ENCODE assay signal across 8 cellular contexts in the genomic region with DNA sequence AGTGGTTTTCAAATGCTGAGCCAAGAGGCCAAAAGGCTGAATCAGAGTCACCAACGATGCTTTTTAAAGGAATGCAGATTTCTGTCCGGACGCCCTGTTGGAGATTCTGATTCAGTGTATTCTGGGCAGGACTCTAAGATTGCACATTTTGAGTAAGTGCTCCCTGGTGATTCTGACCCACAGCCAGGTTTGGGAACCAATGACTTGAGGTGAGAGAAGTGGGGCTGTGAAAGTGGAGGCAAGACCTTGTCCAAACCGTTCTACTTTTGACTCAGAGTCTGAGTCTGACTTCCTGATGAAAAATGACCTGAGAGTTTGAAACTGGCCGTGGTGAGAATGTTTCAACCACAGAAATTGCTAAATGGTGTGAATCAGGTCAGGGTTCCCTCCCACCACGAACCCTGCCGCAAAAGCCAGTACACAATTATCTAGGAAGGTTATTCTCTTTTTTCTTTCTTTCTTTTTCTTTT.
DNase-seq lines count a peak whose midpoint lies in the region; ATAC-seq and TF ChIP-seq lines count a peak whose summit lies in the region.

No MANE protein-coding gene starts in this region.

- peaks cover 48% of the 10 kb centered on the region for H3K4me1 ChIP-seq in left ventricle myocardium inferior
- H3K4me1 ChIP-seq in thoracic aorta (ENCODE audit: control insufficient read depth in 1 of 2, low read depth in 2 of 2) = peaks cover 12 to 57% of the 10 kb centered on the region in 2 donors

- DNase-seq in left ventricle myocardium inferior = no peak
- DNase-seq in left ventricle myocardium superior = no peak
- peak; percentile 3 to 6 for DNase-seq in activated T-cell treated with anti-CD3 and anti-CD28 coated beads, Interleukin-2, amount 50 U/mL, for 72 hours
- peak; percentile 45 for DNase-seq in thoracic aorta (ENCODE audit: low spot score)
- no peak for DNase-seq in iPS-NIHi7 (ENCODE audit: extremely low spot score)
- DNase-seq in NCI-H82 treated with DMSO at 0.1 percent for 48 hours (lab: John Stamatoyannopoulos, UW; ENCODE audit: unreplicated experiment) = no peak
- DNase-seq in KG1 (lab: John Stamatoyannopoulos, UW) = no peak

- no peaks in the 10 kb centered on the region for H3K9me3 ChIP-seq in left ventricle myocardium inferior (replicated peaks)
- no peaks in the 10 kb centered on the region for H3K9me3 ChIP-seq in thoracic aorta

- H3K36me3 ChIP-seq in left ventricle myocardium inferior (peaks cover 11% of the 10 kb centered on the region), thoracic aorta (no peaks in the 10 kb centered on the region)

- no peak overlapping the region for H3K4me3 Mint-ChIP-seq in activated T-cell treated with anti-CD3 and anti-CD28 coated beads, Interleukin-2, amount 50 U/mL, for 72 hours

- intact Hi-C loops in left ventricle myocardium inferior (cut with micrococcal nuclease) (no loop called here), left ventricle myocardium superior (cut with micrococcal nuclease) (no loop called here)

- no peak overlapping the region for H3K4me3 ChIP-seq in left ventricle myocardium inferior
- H3K4me3 ChIP-seq in thoracic aorta = peak overlapping the region; percentile 26

- H3K9me3 Mint-ChIP-seq in activated T-cell treated with anti-CD3 and anti-CD28 coated beads, Interleukin-2, amount 50 U/mL, for 72 hours = no peaks in the 10 kb centered on the region

- TF ChIP-seq CTCF in left ventricle myocardium inferior (IDR thresholded peaks at IDR 0.05; ENCODE audit: borderline replicate concordance) = no peak
- no peak for TF ChIP-seq CTCF in thoracic aorta (IDR thresholded peaks at IDR 0.05)

- no peaks in the 10 kb centered on the region for H3K36me3 Mint-ChIP-seq in activated T-cell treated with anti-CD3 and anti-CD28 coated beads, Interleukin-2, amount 50 U/mL, for 72 hours (ENCODE audit: insufficient read depth in 2 of 2)

- ATAC-seq in left ventricle myocardium superior (no peak), HG03060 (IDR thresholded peaks at IDR 0.05; ENCODE audit: low read depth, unreplicated experiment) (peak; percentile 88), thoracic aorta (ENCODE audit: insufficient number of reproducible peaks, low FRiP score, low read depth) (peak; percentile 58)
- ATAC-seq in activated T-cell treated with anti-CD3 and anti-CD28 coated beads, Interleukin-2, amount 50 U/mL, for 72 hours (replicated peaks in 1 of 2) = peak; percentile 50 to 79

- peak overlapping the region; percentile 71 for H3K27ac ChIP-seq in left ventricle myocardium inferior (replicated peaks)
- H3K27ac ChIP-seq in thoracic aorta = peak overlapping the region; percentile 37 to 60

- H3K27ac Mint-ChIP-seq in activated T-cell treated with anti-CD3 and anti-CD28 coated beads, Interleukin-2, amount 50 U/mL, for 72 hours = no peak overlapping the region

- no peaks in the 10 kb centered on the region for H3K4me1 Mint-ChIP-seq in activated T-cell treated with anti-CD3 and anti-CD28 coated beads, Interleukin-2, amount 50 U/mL, for 72 hours (ENCODE audit: low read depth)

- peaks cover 5% of the 10 kb centered on the region for H3K27me3 Mint-ChIP-seq in activated T-cell treated with anti-CD3 and anti-CD28 coated beads, Interleukin-2, amount 50 U/mL, for 72 hours (ENCODE audit: low read depth)

- H3K27me3 ChIP-seq in left ventricle myocardium inferior (ENCODE audit: low read depth) = no peaks in the 10 kb centered on the region
- H3K27me3 ChIP-seq in thoracic aorta (replicated peaks; ENCODE audit: insufficient read depth) = no peaks in the 10 kb centered on the region

Comparison
In these comparisons a context has a peak if more than half of its experiments do, and no peak if none do; other contexts are left out.
1. DNase-seq: peak in activated T-cell treated with anti-CD3 and anti-CD28 coated beads, Interleukin-2, amount 50 U/mL, for 72 hours (2 of 2) and thoracic aorta (single experiment); none in left ventricle myocardium inferior (single experiment), left ventricle myocardium superior (single experiment), iPS-NIHi7 (single experiment), NCI-H82 treated with DMSO at 0.1 percent for 48 hours (single experiment) and KG1 (single experiment).